21 cellular contexts compared by ENCODE assay signal in genomic region chr14:37526992-37527391, GRCh38.
DNase-seq lines count a peak whose midpoint lies in the region; ATAC-seq, FAIRE-seq and TF ChIP-seq lines count a peak whose summit lies in the region.
"Had no signal": no experiment of that assay in that cellular context is flagged by ENCODE, and none has a peak within 500 bp of the region (broad histone marks: within the 10 kb centered on the region; RNA-seq: fewer than 3 reads in every experiment).

No MANE protein-coding gene starts in this region.

- H3K9me3 ChIP-seq in HepG2 (ENCODE audit: low read length) (no peaks in the 10 kb centered on the region), right lobe of liver (no peaks in the 10 kb centered on the region), small intestine (ENCODE audit: control insufficient read depth, low read depth) (no peaks in the 10 kb centered on the region)
- H3K9me3 ChIP-seq: BLaER1 had no signal

- CTCF ChIA-PET in HepG2 (lab: Yijun Ruan, JAX; ENCODE audit: low intra/inter-chr PET ratio, low total read pairs): no interaction called here

- H3K4me1 ChIP-seq in HepG2 (ENCODE audit: insufficient read depth, low read length): no peaks in the 10 kb centered on the region
- no peaks in the 10 kb centered on the region for H3K4me1 ChIP-seq in right lobe of liver
- no peaks in the 10 kb centered on the region for H3K4me1 ChIP-seq in small intestine (ENCODE audit: control insufficient read depth in 2 of 2, insufficient read depth in 1 of 2, low read depth in 1 of 2, low read length in 1 of 2)
- H3K4me1 ChIP-seq: BLaER1 had no signal

- H3K79me2 ChIP-seq in HepG2 (ENCODE audit: insufficient read depth, low read length): no peaks in the 10 kb centered on the region

- in situ Hi-C loops in HepG2 (cut with HindIII; ENCODE audit: extremely low pct_ligation_motif_present, low pct_unique_long_range_greater_than_20kb): no loop called here

- intact Hi-C loops in HepG2 (cut with micrococcal nuclease; ENCODE audit: unreplicated experiment) (no loop called here), right lobe of liver (cut with DNase I) (no loop called here)

- TF ChIP-seq POLR2A in HepG2 (IDR thresholded peaks at IDR 0.05; ENCODE audit: insufficient read depth in 1 of 2, low read depth in 2 of 2, low read length in 2 of 2) (no peak), right lobe of liver (IDR thresholded peaks at IDR 0.05) (no peak)

- no peak for FAIRE-seq in HepG2 (lab: Jason Lieb, UNC)
- FAIRE-seq in endometrium (lab: Jason Lieb, UNC): peak; percentile 54
- FAIRE-seq in small intestine (lab: Jason Lieb, UNC): peak; percentile 10
- FAIRE-seq: D721Med, GM12878, H54 had no signal

- H2AFZ ChIP-seq in HepG2 (ENCODE audit: low read length): no peak overlapping the region
- H2AFZ ChIP-seq: GM23338 had no signal

- no peak for TF ChIP-seq CTCF in HepG2 (CRISPR knock-in tag; IDR thresholded peaks at IDR 0.05)
- no peak for TF ChIP-seq CTCF in right lobe of liver (IDR thresholded peaks at IDR 0.05)
- TF ChIP-seq CTCF in VCaP (conservative IDR thresholded peaks at IDR 0.05): no peak

- DNase-seq in HepG2 (ENCODE audit: low spot score): no peak
- no peak for DNase-seq in right lobe of liver
- no peak for DNase-seq in small intestine
- no peak for DNase-seq in H7
- no peak for DNase-seq in activated T-cell treated with anti-CD3 and anti-CD28 coated beads, Interleukin-2, amount 50 U/mL, for 48 hours
- DNase-seq: 8988T; CD4-positive, CD25-positive, alpha-beta regulatory T cell; CD8-positive, alpha-beta T cell; DMS 273 treated with DMSO at 0.1 percent for 48 hours; DMS79; EL; GDM1; HCEC 1CT had no signal

- ATAC-seq in HepG2: no peak
- ATAC-seq in right lobe of liver: no peak
- ATAC-seq in HG03432 (IDR thresholded peaks at IDR 0.05; ENCODE audit: unreplicated experiment): no peak
- ATAC-seq: CD8-positive, alpha-beta T cell; GM12878; GM23338 had no signal

- no peak overlapping the region for H3K9ac ChIP-seq in HepG2 (ENCODE audit: insufficient read depth, low read depth, low read length)
- H3K9ac ChIP-seq: BLaER1 had no signal

- no peak for TF ChIP-seq EP300 in HepG2 (IDR thresholded peaks at IDR 0.05; ENCODE audit: low read depth in 2 of 2, low read length in 2 of 2)
- no peak for TF ChIP-seq EP300 in HepG2 (CRISPR knock-in tag; IDR thresholded peaks at IDR 0.05; ENCODE audit: borderline replicate concordance)

- H3K27me3 ChIP-seq in HepG2 (ENCODE audit: control insufficient read depth in 1 of 2, insufficient read depth in 2 of 2, low read length in 2 of 2): no peaks in the 10 kb centered on the region
- H3K27me3 ChIP-seq in right lobe of liver: no peaks in the 10 kb centered on the region
- no peaks in the 10 kb centered on the region for H3K27me3 ChIP-seq in small intestine (ENCODE audit: control insufficient read depth in 2 of 2, insufficient read depth in 2 of 2, low read length in 2 of 2)
- no peaks in the 10 kb centered on the region for H3K27me3 ChIP-seq in H7 (ENCODE audit: control insufficient read depth, insufficient read depth, low read length)
- H3K27me3 ChIP-seq: BLaER1 had no signal

- WGBS in HepG2 (ENCODE audit: low lambda C conversion rate): 97% methylated on average over 1 of the region's 1 CpG
- WGBS in right lobe of liver (ENCODE audit: insufficient coverage, low coverage, low lambda C conversion rate, missing lambda C conversion rate): 85% methylated on average over 1 of the region's 1 CpG
- WGBS in small intestine, 3 donors: 75 to 93% (median 91%) methylated on average over 1 of the region's 1 CpG

- no peaks in the 10 kb centered on the region for H4K20me1 ChIP-seq in HepG2 (ENCODE audit: insufficient read depth, low read length)
- H4K20me1 ChIP-seq: BLaER1 had no signal

- no TSS peak for BruUV-seq in HepG2 (replicated peaks; lab: Mats Ljungman, UMichigan)

- H3K4me2 ChIP-seq in HepG2 (ENCODE audit: low read depth, low read length): no peak overlapping the region
- H3K4me2 ChIP-seq: BLaER1, GM23338 had no signal

- H3K27ac ChIP-seq in HepG2 (ENCODE audit: extremely low read length, insufficient read depth, low read length) (no peak overlapping the region), right lobe of liver (no peak overlapping the region), VCaP (0 out of 2 replicates have a peak overlapping the region, but pooled peaks have one; percentile 3), small intestine (ENCODE audit: low read depth in 1 of 2, low read length in 1 of 2) (no peak overlapping the region)
- H3K27ac ChIP-seq: BLaER1 had no signal

- no peak for TF ChIP-seq RAD21 in HepG2 (CRISPR knock-in tag; IDR thresholded peaks at IDR 0.05)

- H3K36me3 ChIP-seq in HepG2 (replicated peaks in 1 of 2; ENCODE audit: control insufficient read depth in 1 of 2, insufficient read depth in 2 of 2, low read length in 2 of 2) (no peaks in the 10 kb centered on the region), right lobe of liver (no peaks in the 10 kb centered on the region), small intestine (ENCODE audit: control insufficient read depth in 2 of 2, insufficient read depth in 2 of 2, low read length in 2 of 2) (no peaks in the 10 kb centered on the region), H7 (replicated peaks; ENCODE audit: control insufficient read depth, insufficient read depth, low read length) (no peaks in the 10 kb centered on the region)
- H3K36me3 ChIP-seq: BLaER1 had no signal

- no peak overlapping the region for H3K4me3 ChIP-seq in HepG2 (replicated peaks in 1 of 3; ENCODE audit: insufficient read depth in 1 of 3, low read depth in 2 of 3, low read length in 3 of 3)
- no peak overlapping the region for H3K4me3 ChIP-seq in right lobe of liver
- H3K4me3 ChIP-seq in small intestine (ENCODE audit: low read depth in 1 of 2, low read length in 2 of 2): no peak overlapping the region
- no peak overlapping the region for H3K4me3 ChIP-seq in H7 (ENCODE audit: insufficient read depth, low read depth, low read length)
- H3K4me3 ChIP-seq: BLaER1, GM12878, GM23338 had no signal

- POLR2A ChIA-PET in HepG2 (lab: Yijun Ruan, JAX): no interaction called here

TF ChIP-seq in HepG2, 621 proteins besides CTCF, POLR2A, EP300 and RAD21:
- TF ChIP-seq NFE2 (CRISPR knock-in tag; IDR thresholded peaks at IDR 0.05) (no peak), CC2D1A (CRISPR knock-in tag; IDR thresholded peaks at IDR 0.05) (no peak), MAFF (IDR thresholded peaks at IDR 0.05; ENCODE audit: low read depth, low read length) (peak; percentile 93), MAFK (conservative IDR thresholded peaks at IDR 0.05 in 1 of 2, IDR thresholded peaks at IDR 0.05 in 1 of 2; ENCODE audit: low read length in 2 of 2) (peak; percentile 89 to 97)
